8 cellular contexts compared by ENCODE assay signal in the genomic region with DNA sequence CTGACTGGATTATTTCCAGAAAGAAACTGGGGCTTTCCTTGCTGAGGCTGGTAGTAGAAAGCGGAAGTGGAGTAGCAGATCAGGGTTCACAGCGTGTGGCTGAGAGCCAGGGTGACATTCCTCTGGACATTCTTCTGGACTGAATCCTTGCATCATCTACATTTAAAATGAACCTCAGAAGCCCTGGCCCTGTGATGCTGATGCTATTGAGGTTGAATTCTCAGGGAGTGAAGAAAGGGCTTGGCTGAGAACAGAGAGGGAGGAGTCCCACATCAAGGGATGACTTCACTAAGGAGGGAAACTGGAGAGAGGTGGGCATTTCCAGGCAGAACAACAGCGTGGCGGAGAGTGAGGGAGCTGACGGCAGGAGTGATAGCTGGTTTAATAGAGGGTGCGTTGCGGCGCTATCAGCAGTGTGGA.
DNase-seq lines count a peak whose midpoint lies in the region; ATAC-seq and TF ChIP-seq lines count a peak whose summit lies in the region.

No MANE protein-coding gene starts in this region.

- H3K27me3 ChIP-seq in RWPE2 (ENCODE audit: insufficient read depth, poor library complexity, severe bottlenecking): no peaks in the 10 kb centered on the region

- DNase-seq in A172 (ENCODE audit: low spot score) (peak; percentile 97), HCEC 1CT (peak; percentile 99), RWPE2 (ENCODE audit: low spot score) (peak; percentile 86), fibroblast of the conjunctiva (ENCODE audit: low read depth) (peak; percentile 94), posterior vena cava (ENCODE audit: low spot score) (peak; percentile 94), NK-92 (lab: John Stamatoyannopoulos, UW; ENCODE audit: unreplicated experiment) (no peak), NCI-H1105 treated with DMSO at 0.1 percent for 48 hours (lab: John Stamatoyannopoulos, UW) (no peak)
- no peak for DNase-seq in activated CD8-positive, alpha-beta memory T cell treated with anti-CD3 and anti-CD28 coated beads, Interleukin-2, amount 50 U/mL, for 48 hours

- H3K27ac ChIP-seq in RWPE2 (ENCODE audit: poor library complexity, severe bottlenecking): peak overlapping the region; percentile 81

- TF ChIP-seq CTCF in RWPE2 (IDR thresholded peaks at IDR 0.05; ENCODE audit: poor library complexity, severe bottlenecking): no peak

- no peak overlapping the region for H3K4me3 ChIP-seq in RWPE2 (ENCODE audit: severe bottlenecking)

- peaks cover 25% of the 10 kb centered on the region for H3K4me1 ChIP-seq in RWPE2 (ENCODE audit: insufficient read depth, poor library complexity, severe bottlenecking)

- no peaks in the 10 kb centered on the region for H3K36me3 ChIP-seq in RWPE2 (ENCODE audit: low read depth)

- no peaks in the 10 kb centered on the region for H3K9me3 ChIP-seq in RWPE2 (ENCODE audit: severe bottlenecking)

- peak; percentile 87 for ATAC-seq in RWPE2 (ENCODE audit: low read depth)

- intact Hi-C loops in posterior vena cava (cut with DNase I): no loop called here

Comparison
In these comparisons a context has a peak if more than half of its experiments do, and no peak if none do; other contexts are left out.
1. DNase-seq: peak in A172 (single experiment), HCEC 1CT (single experiment), RWPE2 (single experiment), fibroblast of the conjunctiva (single experiment) and posterior vena cava (single experiment); none in NK-92 (single experiment), NCI-H1105 treated with DMSO at 0.1 percent for 48 hours (single experiment) and activated CD8-positive, alpha-beta memory T cell treated with anti-CD3 and anti-CD28 coated beads, Interleukin-2, amount 50 U/mL, for 48 hours (single experiment).